ENCODE assay signal across 1 cellular context in genomic region chr6:116629467-116630063, GRCh38.
TF ChIP-seq lines count a peak whose summit lies in the region.

No MANE protein-coding gene starts in this region.

TF ChIP-seq in K562, 482 proteins besides CTCF, POLR2A, EP300 and RAD21:
- TF ChIP-seq PHB (CRISPR knock-in tag; IDR thresholded peaks at IDR 0.05) (no peak), NFIC (IDR thresholded peaks at IDR 0.05) (peak; percentile 80), TCF3 (CRISPR knock-in tag; IDR thresholded peaks at IDR 0.05) (peak; percentile 42; the same call in 1 of the 2 replicates), SPI1 (IDR thresholded peaks at IDR 0.05; ENCODE audit: borderline replicate concordance, low read depth, low read length) (peak; percentile 76; the same call in 1 of the 2 replicates), EP400 (IDR thresholded peaks at IDR 0.05) (no peak), TGIF2 (CRISPR knock-in tag; IDR thresholded peaks at IDR 0.05) (no peak), SIN3A (IDR thresholded peaks at IDR 0.05; ENCODE audit: borderline replicate concordance in 2 of 2, control insufficient read depth in 1 of 2, low read depth in 2 of 2, low read length in 2 of 2) (no peak), TRIM25 (IDR thresholded peaks at IDR 0.05; ENCODE audit: borderline replicate concordance) (no peak), RBFOX2 (IDR thresholded peaks at IDR 0.05; ENCODE audit: low read depth, low read length) (no peak), ZNF609 (CRISPR knock-in tag; IDR thresholded peaks at IDR 0.05; ENCODE audit: borderline replicate concordance) (no peak), CBFA2T3 (IDR thresholded peaks at IDR 0.05) (peak; percentile 36; the same call in 1 of the 2 replicates), TAF1 (IDR thresholded peaks at IDR 0.05; ENCODE audit: control insufficient read depth, extremely low read depth, insufficient read depth, low read length, severe bottlenecking) (no peak), ZNF174 (CRISPR knock-in tag; IDR thresholded peaks at IDR 0.05) (no peak), BRF1 (IDR thresholded peaks at IDR 0.05; ENCODE audit: borderline replicate concordance, extremely low read depth, insufficient read length) (no peak), NONO (IDR thresholded peaks at IDR 0.05; ENCODE audit: low read depth in 2 of 2, low read length in 1 of 2) (no peak), MGA (IDR thresholded peaks at IDR 0.05) (no peak)
